ENCODE assay signal across 20 cellular contexts in the genomic region with DNA sequence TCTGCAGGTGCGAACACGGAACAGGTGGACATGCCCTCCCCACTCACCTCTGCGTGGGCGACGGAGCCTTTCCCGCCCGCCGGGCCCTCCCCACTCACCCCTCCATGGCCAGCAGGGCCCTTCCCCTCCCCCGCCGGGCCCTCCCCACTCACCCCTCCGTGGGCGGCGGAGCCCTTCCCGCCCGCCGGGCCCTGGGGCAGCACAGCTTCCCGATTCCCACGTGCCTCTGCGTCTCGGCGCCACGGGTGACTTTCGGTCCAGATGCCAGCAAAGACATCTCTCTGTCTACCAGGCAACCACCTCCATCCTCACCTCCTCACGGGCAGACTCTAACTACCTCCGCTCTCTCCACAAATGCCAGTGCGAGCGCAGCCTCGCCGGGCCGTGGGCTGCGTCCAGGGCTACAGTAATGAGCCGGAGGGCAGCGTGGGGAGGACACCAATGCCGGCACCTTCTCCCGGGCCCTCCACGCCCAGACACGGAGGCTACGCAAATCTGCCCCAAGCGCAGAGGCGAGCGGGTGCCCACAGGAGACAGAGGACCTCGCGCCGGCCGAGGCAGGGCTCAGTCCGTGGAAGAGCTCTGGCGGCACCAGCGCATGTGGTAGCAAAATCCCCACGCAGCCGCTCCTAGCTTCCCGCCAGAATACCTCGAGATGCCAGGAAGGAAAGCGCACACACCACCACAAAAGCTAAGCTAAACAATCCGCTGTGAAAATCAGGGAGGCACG. TPM values are rescaled to one million over a fixed set of nuclear protein-coding genes. Genes with fewer than 3 reads are reported as not detected.
"Had no signal": no experiment of that assay in that cellular context is flagged by ENCODE, and none has a peak within 500 bp of the region (broad histone marks: within the 10 kb centered on the region; RNA-seq: fewer than 3 reads in every experiment).

No MANE protein-coding gene starts in this region.

- H3K4me1 Mint-ChIP-seq: immature natural killer cell had no signal

- H3K27ac Mint-ChIP-seq: activated CD4-positive, alpha-beta T cell treated with anti-CD3 and anti-CD28 coated beads, Interleukin-2, amount 10 ng/mL, durations not matched to agents 7 days and 5 days; activated CD8-positive, alpha-beta T cell treated with anti-CD3 and anti-CD28 coated beads, Interleukin-2, amount 10 ng/mL, durations not matched to agents 7 days and 5 days; activated T-cell treated with anti-CD3 and anti-CD28 coated beads, Interleukin-2, amount 50 U/mL, for 24 hours; immature natural killer cell; progenitor cell of endocrine pancreas; T-cell; type B pancreatic cell had no signal

- ATAC-seq: activated CD4-positive, CD25-positive, alpha-beta regulatory T cell treated with anti-CD3 and anti-CD28 coated beads, Interleukin-2, amount 50 U/mL, for 24 hours; activated CD8-positive, alpha-beta T cell treated with anti-CD3 and anti-CD28 coated beads, Interleukin-2, amount 10 ng/mL, durations not matched to agents 7 days and 5 days; activated naive CD4-positive, alpha-beta T cell treated with anti-CD3 and anti-CD28 coated beads, Interleukin-2, amount 50 U/mL, for 72 hours; T-cell had no signal

- H3K4me1 ChIP-seq: adrenal gland, esophagus squamous epithelium had no signal

- DNase-seq: activated CD4-positive, alpha-beta T cell treated with anti-CD3 and anti-CD28 coated beads, Interleukin-2, amount 10 ng/mL, durations not matched to agents 7 days and 5 days; activated CD8-positive, alpha-beta T cell treated with anti-CD3 and anti-CD28 coated beads, Interleukin-2, amount 10 ng/mL, durations not matched to agents 7 days and 5 days; activated T-cell treated with anti-CD3 and anti-CD28 coated beads, Interleukin-2, amount 50 U/mL, for 24 hours; adrenal gland; dermis blood vessel endothelial cell; effector memory CD4-positive, alpha-beta T cell; esophagus squamous epithelium; immature natural killer cell; midbrain; occipital lobe; SK-N-SH; stomach; T-cell; T1000 had no signal

- H3K36me3 Mint-ChIP-seq: activated naive CD4-positive, alpha-beta T cell treated with anti-CD3 and anti-CD28 coated beads, Interleukin-2, amount 50 U/mL, for 72 hours; immature natural killer cell; T-cell; type B pancreatic cell had no signal

- H3K4me2 ChIP-seq: SK-N-SH had no signal

- H3K9ac ChIP-seq: SK-N-SH had no signal

- H3K4me3 ChIP-seq: adrenal gland, esophagus squamous epithelium, lung, stomach had no signal

- H3K36me3 ChIP-seq: adrenal gland had no signal

- H3K27me3 Mint-ChIP-seq: activated CD4-positive, alpha-beta T cell treated with anti-CD3 and anti-CD28 coated beads, Interleukin-2, amount 10 ng/mL, durations not matched to agents 7 days and 5 days; activated T-cell treated with anti-CD3 and anti-CD28 coated beads, Interleukin-2, amount 50 U/mL, for 24 hours; progenitor cell of endocrine pancreas; T-cell; type B pancreatic cell had no signal

- H3K9me3 Mint-ChIP-seq: activated CD4-positive, alpha-beta T cell treated with anti-CD3 and anti-CD28 coated beads, Interleukin-2, amount 10 ng/mL, durations not matched to agents 7 days and 5 days; activated naive CD4-positive, alpha-beta T cell treated with anti-CD3 and anti-CD28 coated beads, Interleukin-2, amount 50 U/mL, for 72 hours; activated T-cell treated with anti-CD3 and anti-CD28 coated beads, Interleukin-2, amount 50 U/mL, for 24 hours; immature natural killer cell; nephron; T-cell; type B pancreatic cell had no signal

- H3K4me3 Mint-ChIP-seq: activated CD4-positive, alpha-beta T cell treated with anti-CD3 and anti-CD28 coated beads, Interleukin-2, amount 10 ng/mL, durations not matched to agents 7 days and 5 days; activated CD8-positive, alpha-beta T cell treated with anti-CD3 and anti-CD28 coated beads, Interleukin-2, amount 10 ng/mL, durations not matched to agents 7 days and 5 days; activated T-cell treated with anti-CD3 and anti-CD28 coated beads, Interleukin-2, amount 50 U/mL, for 24 hours; immature natural killer cell; nephron; T-cell; type B pancreatic cell had no signal

- H3K27ac ChIP-seq: adrenal gland, esophagus squamous epithelium had no signal

- H3K27me3 ChIP-seq: adrenal gland, esophagus squamous epithelium, stomach had no signal

- H3K9me3 ChIP-seq: adrenal gland, esophagus squamous epithelium, SK-N-SH, stomach had no signal

RNA-seq across cellular contexts. Expression of gene GPER1, which starts 21.8 kb away (rescaled TPM):
- total RNA-seq: activated naive CD4-positive, alpha-beta T cell treated with anti-CD3 and anti-CD28 coated beads, Interleukin-2, amount 50 U/mL, for 72 hours had no signal
